Comparison of ENCODE assay signal across 1 cellular context in genomic region chr1:95233737-95234493, GRCh38.
TF ChIP-seq lines count a peak whose summit lies in the region.

TSS of gene RWDD3 (plus strand) at chr1:95234210. CDS start at chr1:95234231, 21 bp downstream.

TF ChIP-seq in HepG2, 621 proteins besides CTCF, POLR2A, EP300 and RAD21 (continued from another document and continues in another):
- TF ChIP-seq ZNF770 (CRISPR knock-in tag; IDR thresholded peaks at IDR 0.05) = no peak
- TF ChIP-seq CEBPG (CRISPR knock-in tag; IDR thresholded peaks at IDR 0.05) = no peak
- peak; percentile 76 for TF ChIP-seq XRCC5 (optimal IDR thresholded peaks at IDR 0.05; ENCODE audit: low read length)
- TF ChIP-seq ZNF746 (CRISPR knock-in tag; IDR thresholded peaks at IDR 0.05) = no peak
- TF ChIP-seq KDM5B (CRISPR knock-in tag; IDR thresholded peaks at IDR 0.05; ENCODE audit: borderline replicate concordance) = peak; percentile 84; the same call in 1 of the 2 replicates
- TF ChIP-seq GABPA (IDR thresholded peaks at IDR 0.05; ENCODE audit: low read depth, low read length) = peak; percentile 60
- peak; percentile 62 for TF ChIP-seq GABPA (CRISPR knock-in tag; IDR thresholded peaks at IDR 0.05; ENCODE audit: low read depth)
- no peak for TF ChIP-seq ISL2 (CRISPR knock-in tag; IDR thresholded peaks at IDR 0.05)
- peak; percentile 64; the same call in 1 of the 2 replicates for TF ChIP-seq ZBTB26 (CRISPR knock-in tag; IDR thresholded peaks at IDR 0.05; ENCODE audit: borderline replicate concordance)
- no peak for TF ChIP-seq NBN (conservative IDR thresholded peaks at IDR 0.05)
- TF ChIP-seq CBFB (CRISPR knock-in tag; IDR thresholded peaks at IDR 0.05) = peak; percentile 77; the same call in 1 of the 2 replicates
- TF ChIP-seq MYC (CRISPR knock-in tag; IDR thresholded peaks at IDR 0.05; ENCODE audit: borderline replicate concordance) = peak; percentile 73
- no peak; the same call in 1 of the 2 replicates for TF ChIP-seq ZNF782 (CRISPR knock-in tag; IDR thresholded peaks at IDR 0.05; ENCODE audit: borderline replicate concordance)
- peak; percentile 33; the same call in 1 of the 2 replicates for TF ChIP-seq ZBTB3 (CRISPR knock-in tag; IDR thresholded peaks at IDR 0.05; ENCODE audit: borderline replicate concordance, low read depth)
- no peak for TF ChIP-seq AFF4 (CRISPR knock-in tag; IDR thresholded peaks at IDR 0.05)
- TF ChIP-seq ZNF17 (CRISPR knock-in tag; IDR thresholded peaks at IDR 0.05) = no peak
- no peak for TF ChIP-seq ZNF10 (CRISPR knock-in tag; IDR thresholded peaks at IDR 0.05; ENCODE audit: borderline replicate concordance, low read depth)
- no peak for TF ChIP-seq GLMP (CRISPR knock-in tag; IDR thresholded peaks at IDR 0.05; ENCODE audit: borderline replicate concordance)
- TF ChIP-seq ZNF513 (CRISPR knock-in tag; conservative IDR thresholded peaks at IDR 0.05) = no peak
- TF ChIP-seq REXO4 (CRISPR knock-in tag; IDR thresholded peaks at IDR 0.05; ENCODE audit: borderline replicate concordance) = no peak
- TF ChIP-seq KMT2B (CRISPR knock-in tag; IDR thresholded peaks at IDR 0.05) = peak; percentile 83
- TF ChIP-seq TMF1 (CRISPR knock-in tag; IDR thresholded peaks at IDR 0.05; ENCODE audit: low read depth) = peak; percentile 44; the same call in 1 of the 2 replicates
- no peak for TF ChIP-seq MTERF4 (CRISPR knock-in tag; IDR thresholded peaks at IDR 0.05)
- peak; percentile 84; the same call in 1 of the 2 replicates for TF ChIP-seq KAT7 (CRISPR knock-in tag; IDR thresholded peaks at IDR 0.05; ENCODE audit: borderline replicate concordance)
- no peak for TF ChIP-seq TCF7L2 (IDR thresholded peaks at IDR 0.05; ENCODE audit: low read depth, low read length)
- TF ChIP-seq YEATS4 (CRISPR knock-in tag; IDR thresholded peaks at IDR 0.05; ENCODE audit: borderline replicate concordance) = peak; percentile 69; the same call in 1 of the 2 replicates
- no peak for TF ChIP-seq HHEX (CRISPR knock-in tag; IDR thresholded peaks at IDR 0.05)
- TF ChIP-seq ZNF709 (CRISPR knock-in tag; IDR thresholded peaks at IDR 0.05) = 0 out of 2 replicates have a peak, but pooled peaks have one; percentile 48
- TF ChIP-seq PHF20 (CRISPR knock-in tag; IDR thresholded peaks at IDR 0.05) = peak; percentile 69
- TF ChIP-seq ZBTB8A (CRISPR knock-in tag; IDR thresholded peaks at IDR 0.05; ENCODE audit: borderline replicate concordance, low read depth) = no peak
- TF ChIP-seq FIP1L1 (IDR thresholded peaks at IDR 0.05; ENCODE audit: borderline replicate concordance, insufficient read depth, low read depth, low read length) = no peak
- TF ChIP-seq SMAD3 (CRISPR knock-in tag; IDR thresholded peaks at IDR 0.05) = 0 out of 2 replicates have a peak, but pooled peaks have one; percentile 49
- no peak for TF ChIP-seq ARNT (IDR thresholded peaks at IDR 0.05)
- no peak for TF ChIP-seq SP5 (CRISPR knock-in tag; IDR thresholded peaks at IDR 0.05; ENCODE audit: borderline replicate concordance, low read depth)
- no peak; the same call in 1 of the 2 replicates for TF ChIP-seq ZNF546 (CRISPR knock-in tag; conservative IDR thresholded peaks at IDR 0.05)
- no peak for TF ChIP-seq ZUFSP (CRISPR knock-in tag; IDR thresholded peaks at IDR 0.05; ENCODE audit: borderline replicate concordance)
- no peak; the same call in 1 of the 2 replicates for TF ChIP-seq ZNF318 (CRISPR knock-in tag; IDR thresholded peaks at IDR 0.05)
